8 cellular contexts compared by ENCODE assay signal in genomic region chr11:64776875-64777274, GRCh38. TPM values are rescaled to one million over a fixed set of nuclear protein-coding genes. Genes with fewer than 3 reads are reported as not detected.
A peak's percentile ranks its signal among the peaks of the same experiment; 100 is the strongest.
DNase-seq lines count a peak whose midpoint lies in the region; ATAC-seq, FAIRE-seq and TF ChIP-seq lines count a peak whose summit lies in the region.

No MANE protein-coding gene starts in this region.

- peaks cover 57% of the 10 kb centered on the region for H3K36me3 ChIP-seq in HUES6 (ENCODE audit: control insufficient read depth, insufficient read depth, low read length)
- H3K36me3 ChIP-seq in muscle layer of colon (ENCODE audit: insufficient read depth, low read length), result peaks cover 54% of the 10 kb centered on the region

- CTCF ChIA-PET in A549 (lab: Yijun Ruan, JAX), result interaction anchor here (0.6 to 5.7 kb wide), 5 partner anchors 10 to 476 kb away, joined by 3 to 73 read pairs (median 4); no protein-coding TSS in a partner anchor

- FAIRE-seq in A549 (lab: Jason Lieb, UNC), result no peak

- ATAC-seq in A549 (no peak), GM21786 (IDR thresholded peaks at IDR 0.05; ENCODE audit: unreplicated experiment) (no peak)
- ATAC-seq in central memory CD8-positive, alpha-beta T cell (replicated peaks; ENCODE audit: extremely low read depth, poor library complexity, severe bottlenecking), result no peak

- H3K9ac ChIP-seq in HUES6 (ENCODE audit: low read length) (peak overlapping the region; percentile 71), muscle layer of colon (ENCODE audit: low read length) (peak overlapping the region; percentile 59)

- peak overlapping the region; percentile 98 to 99; a peak in 3 of 6 replicates for H3K27ac ChIP-seq in A549
- no peak overlapping the region for H3K27ac ChIP-seq in HUES6 (ENCODE audit: low read depth, low read length)
- H3K27ac ChIP-seq in muscle layer of colon (ENCODE audit: low read depth, low read length), result peak overlapping the region; percentile 74

- H3K27ac Mint-ChIP-seq in central memory CD8-positive, alpha-beta T cell (ENCODE audit: low read depth), result peak overlapping the region; percentile 93

- H3K4me1 ChIP-seq in A549 (peaks cover 43% of the 10 kb centered on the region), HUES6 (ENCODE audit: control insufficient read depth, insufficient read depth, low read length) (peaks cover 5% of the 10 kb centered on the region), muscle layer of colon (ENCODE audit: insufficient read depth, low read length) (peaks cover 44% of the 10 kb centered on the region)

- TF ChIP-seq CTCF in A549 (IDR thresholded peaks at IDR 0.05), result no peak

- no peaks in the 10 kb centered on the region for H3K27me3 Mint-ChIP-seq in central memory CD8-positive, alpha-beta T cell

- H3K4me1 Mint-ChIP-seq in central memory CD8-positive, alpha-beta T cell, result peaks cover 73% of the 10 kb centered on the region

- peak overlapping the region; percentile 92 for H3K4me2 ChIP-seq in A549

- H3K27me3 ChIP-seq in HUES6 (ENCODE audit: control insufficient read depth, insufficient read depth, low read length), result no peaks in the 10 kb centered on the region
- no peaks in the 10 kb centered on the region for H3K27me3 ChIP-seq in muscle layer of colon (ENCODE audit: control insufficient read depth in 1 of 2, insufficient read depth in 2 of 2, low read length in 2 of 2)

- TF ChIP-seq RAD21 in A549 (conservative IDR thresholded peaks at IDR 0.05 in 1 of 2, IDR thresholded peaks at IDR 0.05 in 1 of 2), result no peak

- 35% methylated on average over 3 of the region's 3 CpGs for WGBS in A549 (ENCODE audit: missing lambda C conversion rate)

- DNase-seq in A549 (ENCODE audit: low read depth in 1 of 2, low spot score in 1 of 2) (no peak), kidney glomerular epithelial cell (lab: John Stamatoyannopoulos, UW) (no peak), RPMI8226 (no peak)
- DNase-seq in central memory CD8-positive, alpha-beta T cell (ENCODE audit: low spot score in 2 of 2), result no peak
- no peak for DNase-seq in stimulated activated CD4-positive, alpha-beta T cell treated with anti-CD3 and anti-CD28 coated beads, Interleukin-4, amount 100 ng/mL, for 4 hours

- peak overlapping the region; percentile 90 for H3K4me3 ChIP-seq in A549
- peak overlapping the region; percentile 89 for H3K4me3 ChIP-seq in HUES6 (ENCODE audit: low read depth, low read length)
- H3K4me3 ChIP-seq in muscle layer of colon (ENCODE audit: low read depth in 1 of 2, low read length in 2 of 2), result peak overlapping the region; percentile 40 to 78

- peak overlapping the region; percentile 91 for H3K4me3 Mint-ChIP-seq in central memory CD8-positive, alpha-beta T cell

- TF ChIP-seq POLR2A in A549 (IDR thresholded peaks at IDR 0.05; ENCODE audit: low read length), result no peak

- H3K9me3 Mint-ChIP-seq in central memory CD8-positive, alpha-beta T cell, result no peaks in the 10 kb centered on the region

- H3K36me3 Mint-ChIP-seq in central memory CD8-positive, alpha-beta T cell (ENCODE audit: insufficient read depth), result peaks cover 72% of the 10 kb centered on the region

- no peak for TF ChIP-seq EP300 in A549 (IDR thresholded peaks at IDR 0.05)

- POLR2A ChIA-PET in A549 (lab: Yijun Ruan, JAX), result interaction anchor here (1.0 to 1.5 kb wide), 2 partner anchors 16 to 341 kb away, joined by 4 read pairs; partner anchors contain the start of gene ZNHIT2

- H3K9me3 ChIP-seq in A549 (no peaks in the 10 kb centered on the region), HUES6 (ENCODE audit: control insufficient read depth, insufficient read depth, low read depth, low read length) (no peaks in the 10 kb centered on the region), muscle layer of colon (ENCODE audit: low read length) (no peaks in the 10 kb centered on the region)

TF ChIP-seq in A549, 52 proteins besides CTCF, POLR2A, EP300 and RAD21:
- TF ChIP-seq CEBPB (IDR thresholded peaks at IDR 0.05) (no peak), FOXS1 (CRISPR knock-in tag; IDR thresholded peaks at IDR 0.05) (no peak), KDM1A (IDR thresholded peaks at IDR 0.05; ENCODE audit: low read depth) (no peak), MYC (IDR thresholded peaks at IDR 0.05; ENCODE audit: borderline replicate concordance, low read length) (no peak), ZC3H11A (IDR thresholded peaks at IDR 0.05) (no peak), NR3C1 (IDR thresholded peaks at IDR 0.05) (no peak), RNF2 (IDR thresholded peaks at IDR 0.05; ENCODE audit: borderline replicate concordance, low read depth) (no peak), PHF8 (IDR thresholded peaks at IDR 0.05; ENCODE audit: borderline replicate concordance, low read depth) (no peak), RARB (CRISPR knock-in tag; IDR thresholded peaks at IDR 0.05) (no peak), ATOH8 (CRISPR knock-in tag; IDR thresholded peaks at IDR 0.05; ENCODE audit: low read depth) (no peak), HOXB13 (CRISPR knock-in tag; IDR thresholded peaks at IDR 0.05; ENCODE audit: low read depth) (no peak), RFX5 (IDR thresholded peaks at IDR 0.05) (no peak), MAX (IDR thresholded peaks at IDR 0.05) (no peak)

RNA-seq across cellular contexts. Expression of gene SF1, which starts 1.5 kb away (rescaled TPM):
- polyA plus RNA-seq in A549 (2011; rRNA removed) (88.8 and 104 TPM in 2 replicates), A549 (2017; fragmentation: RNase III; extraction: RNeasy Plus Mini Kit Qiagen cat#74134 plus additional on column Dnase treatment) (268 to 341 TPM (median 310 TPM) in 3 replicates)
- polyA plus RNA-seq in A549 (2012; cell fraction: cytosol; rRNA removed), result 88.5 and 106 TPM in 2 replicates
- polyA plus RNA-seq in A549 (2012; cell fraction: nucleus; rRNA removed), result 240 and 241 TPM in 2 replicates
- 87.7 and 103 TPM in 2 replicates for polyA minus RNA-seq in A549 (2011; rRNA and poly(A)+ RNA removed)

RNA-seq across cellular contexts. Expression of gene PYGM, which starts 17.1 kb away (rescaled TPM):
- polyA plus RNA-seq in A549 (2011; rRNA removed) (0.22 and 0.40 TPM in 2 replicates), A549 (2017; fragmentation: RNase III; extraction: RNeasy Plus Mini Kit Qiagen cat#74134 plus additional on column Dnase treatment) (0.23 to 0.51 TPM (median 0.39 TPM) in 3 replicates)
- polyA plus RNA-seq in A549 (2012; cell fraction: cytosol; rRNA removed), result 0.26 and 0.32 TPM in 2 replicates
- polyA plus RNA-seq in A549 (2012; cell fraction: nucleus; rRNA removed), result 1.3 TPM in 2 replicates
- polyA minus RNA-seq in A549 (2011; rRNA and poly(A)+ RNA removed), result 0.41 and 0.58 TPM in 2 replicates

RNA-seq across cellular contexts. Expression of gene MAP4K2, which starts 26.1 kb away (rescaled TPM):
- polyA plus RNA-seq in A549 (2011; rRNA removed), result 9.4 and 10.2 TPM in 2 replicates
- 13.1 and 13.5 TPM in 2 replicates for polyA plus RNA-seq in A549 (2012; cell fraction: cytosol; rRNA removed)
- polyA plus RNA-seq in A549 (2012; cell fraction: nucleus; rRNA removed), result 25.7 and 33.8 TPM in 2 replicates
- 8.4 to 10.6 TPM (median 9.9 TPM) in 3 replicates for polyA plus RNA-seq in A549 (2017; fragmentation: RNase III; extraction: RNeasy Plus Mini Kit Qiagen cat#74134 plus additional on column Dnase treatment)
- 11.3 and 17.7 TPM in 2 replicates for polyA minus RNA-seq in A549 (2011; rRNA and poly(A)+ RNA removed)

RNA-seq across cellular contexts. Expression of gene RASGRP2, which starts 32.9 kb away (rescaled TPM):
- polyA plus RNA-seq in A549 (2011; rRNA removed), result 0.88 and 0.95 TPM in 2 replicates
- 1.3 and 1.8 TPM in 2 replicates for polyA plus RNA-seq in A549 (2012; cell fraction: cytosol; rRNA removed)
- polyA plus RNA-seq in A549 (2012; cell fraction: nucleus; rRNA removed), result 2.3 and 3.0 TPM in 2 replicates
- 0.89 to 1.1 TPM (median 0.94 TPM) in 3 replicates for polyA plus RNA-seq in A549 (2017; fragmentation: RNase III; extraction: RNeasy Plus Mini Kit Qiagen cat#74134 plus additional on column Dnase treatment)
- 1.5 and 1.9 TPM in 2 replicates for polyA minus RNA-seq in A549 (2011; rRNA and poly(A)+ RNA removed)

RNA-seq across cellular contexts. Expression of gene MEN1, which starts 33.5 kb away (rescaled TPM):
- polyA plus RNA-seq in A549 (2011; rRNA removed) (17.0 and 18.5 TPM in 2 replicates), A549 (2017; fragmentation: RNase III; extraction: RNeasy Plus Mini Kit Qiagen cat#74134 plus additional on column Dnase treatment) (30.2 to 35.5 TPM (median 34.7 TPM) in 3 replicates)
- polyA plus RNA-seq in A549 (2012; cell fraction: cytosol; rRNA removed), result 50.1 and 64.4 TPM in 2 replicates
- polyA plus RNA-seq in A549 (2012; cell fraction: nucleus; rRNA removed), result 94.3 and 126 TPM in 2 replicates
- 13.9 and 14.7 TPM in 2 replicates for polyA minus RNA-seq in A549 (2011; rRNA and poly(A)+ RNA removed)
